In the genomic region with DNA sequence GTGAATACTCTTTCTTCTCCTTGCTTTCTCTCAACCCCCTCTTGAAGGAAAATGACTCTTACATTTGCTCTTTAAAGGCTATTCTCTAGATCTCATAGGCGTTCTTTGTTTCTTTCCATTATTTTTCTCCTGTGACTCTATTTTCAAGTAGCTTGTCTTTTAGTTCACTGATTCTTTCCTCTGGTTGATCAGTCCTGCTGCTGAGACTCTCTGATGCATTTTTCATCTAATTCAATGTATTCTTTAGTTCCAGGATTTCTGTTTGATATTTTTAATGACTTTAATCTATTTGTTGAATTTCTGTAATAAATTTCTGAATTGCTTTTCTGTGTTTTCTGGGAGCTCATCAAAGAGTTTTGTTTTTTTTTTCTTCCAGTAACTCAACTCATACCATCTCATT, we compare ENCODE assay signal across 3 cellular contexts.
TF ChIP-seq lines count a peak whose summit lies in the region.

No MANE protein-coding gene starts in this region.

TF ChIP-seq in HEK293, 187 proteins besides CTCF, POLR2A, EP300 and RAD21:
- TF ChIP-seq, protein P1, sequence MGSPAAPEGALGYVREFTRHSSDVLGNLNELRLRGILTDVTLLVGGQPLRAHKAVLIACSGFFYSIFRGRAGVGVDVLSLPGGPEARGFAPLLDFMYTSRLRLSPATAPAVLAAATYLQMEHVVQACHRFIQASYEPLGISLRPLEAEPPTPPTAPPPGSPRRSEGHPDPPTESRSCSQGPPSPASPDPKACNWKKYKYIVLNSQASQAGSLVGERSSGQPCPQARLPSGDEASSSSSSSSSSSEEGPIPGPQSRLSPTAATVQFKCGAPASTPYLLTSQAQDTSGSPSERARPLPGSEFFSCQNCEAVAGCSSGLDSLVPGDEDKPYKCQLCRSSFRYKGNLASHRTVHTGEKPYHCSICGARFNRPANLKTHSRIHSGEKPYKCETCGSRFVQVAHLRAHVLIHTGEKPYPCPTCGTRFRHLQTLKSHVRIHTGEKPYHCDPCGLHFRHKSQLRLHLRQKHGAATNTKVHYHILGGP (tag by site-specific recombination; IDR thresholded peaks at IDR 0.05) = no peak
- peak; percentile 60 for TF ChIP-seq SETDB1 (IDR thresholded peaks at IDR 0.05; ENCODE audit: insufficient read length, low read length)
TF ChIP-seq in HEK293: peak in this region for 1.

TF ChIP-seq in K562, 482 proteins besides CTCF, POLR2A, EP300 and RAD21 (continued from another document):
- TF ChIP-seq, protein P2, sequence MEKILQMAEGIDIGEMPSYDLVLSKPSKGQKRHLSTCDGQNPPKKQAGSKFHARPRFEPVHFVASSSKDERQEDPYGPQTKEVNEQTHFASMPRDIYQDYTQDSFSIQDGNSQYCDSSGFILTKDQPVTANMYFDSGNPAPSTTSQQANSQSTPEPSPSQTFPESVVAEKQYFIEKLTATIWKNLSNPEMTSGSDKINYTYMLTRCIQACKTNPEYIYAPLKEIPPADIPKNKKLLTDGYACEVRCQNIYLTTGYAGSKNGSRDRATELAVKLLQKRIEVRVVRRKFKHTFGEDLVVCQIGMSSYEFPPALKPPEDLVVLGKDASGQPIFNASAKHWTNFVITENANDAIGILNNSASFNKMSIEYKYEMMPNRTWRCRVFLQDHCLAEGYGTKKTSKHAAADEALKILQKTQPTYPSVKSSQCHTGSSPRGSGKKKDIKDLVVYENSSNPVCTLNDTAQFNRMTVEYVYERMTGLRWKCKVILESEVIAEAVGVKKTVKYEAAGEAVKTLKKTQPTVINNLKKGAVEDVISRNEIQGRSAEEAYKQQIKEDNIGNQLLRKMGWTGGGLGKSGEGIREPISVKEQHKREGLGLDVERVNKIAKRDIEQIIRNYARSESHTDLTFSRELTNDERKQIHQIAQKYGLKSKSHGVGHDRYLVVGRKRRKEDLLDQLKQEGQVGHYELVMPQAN (IDR thresholded peaks at IDR 0.05; ENCODE audit: borderline replicate concordance) = no peak
- TF ChIP-seq, protein P3, sequence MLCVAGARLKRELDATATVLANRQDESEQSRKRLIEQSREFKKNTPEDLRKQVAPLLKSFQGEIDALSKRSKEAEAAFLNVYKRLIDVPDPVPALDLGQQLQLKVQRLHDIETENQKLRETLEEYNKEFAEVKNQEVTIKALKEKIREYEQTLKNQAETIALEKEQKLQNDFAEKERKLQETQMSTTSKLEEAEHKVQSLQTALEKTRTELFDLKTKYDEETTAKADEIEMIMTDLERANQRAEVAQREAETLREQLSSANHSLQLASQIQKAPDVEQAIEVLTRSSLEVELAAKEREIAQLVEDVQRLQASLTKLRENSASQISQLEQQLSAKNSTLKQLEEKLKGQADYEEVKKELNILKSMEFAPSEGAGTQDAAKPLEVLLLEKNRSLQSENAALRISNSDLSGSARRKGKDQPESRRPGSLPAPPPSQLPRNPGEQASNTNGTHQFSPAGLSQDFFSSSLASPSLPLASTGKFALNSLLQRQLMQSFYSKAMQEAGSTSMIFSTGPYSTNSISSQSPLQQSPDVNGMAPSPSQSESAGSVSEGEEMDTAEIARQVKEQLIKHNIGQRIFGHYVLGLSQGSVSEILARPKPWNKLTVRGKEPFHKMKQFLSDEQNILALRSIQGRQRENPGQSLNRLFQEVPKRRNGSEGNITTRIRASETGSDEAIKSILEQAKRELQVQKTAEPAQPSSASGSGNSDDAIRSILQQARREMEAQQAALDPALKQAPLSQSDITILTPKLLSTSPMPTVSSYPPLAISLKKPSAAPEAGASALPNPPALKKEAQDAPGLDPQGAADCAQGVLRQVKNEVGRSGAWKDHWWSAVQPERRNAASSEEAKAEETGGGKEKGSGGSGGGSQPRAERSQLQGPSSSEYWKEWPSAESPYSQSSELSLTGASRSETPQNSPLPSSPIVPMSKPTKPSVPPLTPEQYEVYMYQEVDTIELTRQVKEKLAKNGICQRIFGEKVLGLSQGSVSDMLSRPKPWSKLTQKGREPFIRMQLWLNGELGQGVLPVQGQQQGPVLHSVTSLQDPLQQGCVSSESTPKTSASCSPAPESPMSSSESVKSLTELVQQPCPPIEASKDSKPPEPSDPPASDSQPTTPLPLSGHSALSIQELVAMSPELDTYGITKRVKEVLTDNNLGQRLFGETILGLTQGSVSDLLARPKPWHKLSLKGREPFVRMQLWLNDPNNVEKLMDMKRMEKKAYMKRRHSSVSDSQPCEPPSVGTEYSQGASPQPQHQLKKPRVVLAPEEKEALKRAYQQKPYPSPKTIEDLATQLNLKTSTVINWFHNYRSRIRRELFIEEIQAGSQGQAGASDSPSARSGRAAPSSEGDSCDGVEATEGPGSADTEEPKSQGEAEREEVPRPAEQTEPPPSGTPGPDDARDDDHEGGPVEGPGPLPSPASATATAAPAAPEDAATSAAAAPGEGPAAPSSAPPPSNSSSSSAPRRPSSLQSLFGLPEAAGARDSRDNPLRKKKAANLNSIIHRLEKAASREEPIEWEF (CRISPR knock-in tag; IDR thresholded peaks at IDR 0.05) = no peak
- no peak for TF ChIP-seq ZNF589 (CRISPR knock-in tag; IDR thresholded peaks at IDR 0.05; ENCODE audit: low read depth)
- TF ChIP-seq, protein P4, sequence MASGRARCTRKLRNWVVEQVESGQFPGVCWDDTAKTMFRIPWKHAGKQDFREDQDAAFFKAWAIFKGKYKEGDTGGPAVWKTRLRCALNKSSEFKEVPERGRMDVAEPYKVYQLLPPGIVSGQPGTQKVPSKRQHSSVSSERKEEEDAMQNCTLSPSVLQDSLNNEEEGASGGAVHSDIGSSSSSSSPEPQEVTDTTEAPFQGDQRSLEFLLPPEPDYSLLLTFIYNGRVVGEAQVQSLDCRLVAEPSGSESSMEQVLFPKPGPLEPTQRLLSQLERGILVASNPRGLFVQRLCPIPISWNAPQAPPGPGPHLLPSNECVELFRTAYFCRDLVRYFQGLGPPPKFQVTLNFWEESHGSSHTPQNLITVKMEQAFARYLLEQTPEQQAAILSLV (tag; IDR thresholded peaks at IDR 0.05) = no peak
- TF ChIP-seq TRIM28 (IDR thresholded peaks at IDR 0.05) = peak; percentile 72

TF ChIP-seq in HepG2, 621 proteins besides CTCF, POLR2A, EP300 and RAD21 (continued from another document):
- TF ChIP-seq, protein P5, sequence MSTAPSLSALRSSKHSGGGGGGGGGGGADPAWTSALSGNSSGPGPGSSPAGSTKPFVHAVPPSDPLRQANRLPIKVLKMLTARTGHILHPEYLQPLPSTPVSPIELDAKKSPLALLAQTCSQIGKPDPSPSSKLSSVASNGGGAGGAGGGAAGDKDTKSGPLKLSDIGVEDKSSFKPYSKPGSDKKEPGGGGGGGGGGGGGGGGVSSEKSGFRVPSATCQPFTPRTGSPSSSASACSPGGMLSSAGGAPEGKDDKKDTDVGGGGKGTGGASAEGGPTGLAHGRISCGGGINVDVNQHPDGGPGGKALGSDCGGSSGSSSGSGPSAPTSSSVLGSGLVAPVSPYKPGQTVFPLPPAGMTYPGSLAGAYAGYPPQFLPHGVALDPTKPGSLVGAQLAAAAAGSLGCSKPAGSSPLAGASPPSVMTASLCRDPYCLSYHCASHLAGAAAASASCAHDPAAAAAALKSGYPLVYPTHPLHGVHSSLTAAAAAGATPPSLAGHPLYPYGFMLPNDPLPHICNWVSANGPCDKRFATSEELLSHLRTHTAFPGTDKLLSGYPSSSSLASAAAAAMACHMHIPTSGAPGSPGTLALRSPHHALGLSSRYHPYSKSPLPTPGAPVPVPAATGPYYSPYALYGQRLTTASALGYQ (CRISPR knock-in tag; IDR thresholded peaks at IDR 0.05) = no peak
- no peak for TF ChIP-seq ZSCAN30 (CRISPR knock-in tag; IDR thresholded peaks at IDR 0.05)
